Comparison of ENCODE assay signal across 8 cellular contexts in genomic region chr6:154039231-154039842, GRCh38. TPM values are rescaled to one million over a fixed set of nuclear protein-coding genes. Genes with fewer than 3 reads are reported as not detected.
DNase-seq lines count a peak whose midpoint lies in the region; ATAC-seq, FAIRE-seq and TF ChIP-seq lines count a peak whose summit lies in the region.

Gene OPRM1, plus strand, starts transcription at chr6:154039240. Its CDS starts 305 bp downstream, at chr6:154039545.

- 2 to 8% methylated on average over 12 to 38 of the region's 38 CpGs for WGBS in testis, 2 donors
- WGBS in lower leg skin, 2 donors, result 3 to 8% methylated on average over 29 to 34 of the region's 38 CpGs

- H3K27ac ChIP-seq in DND-41 (ENCODE audit: low read length), result no peak within 1 kb of the TSS
- peak within 1 kb of the TSS; percentile 55 for H3K27ac ChIP-seq in angular gyrus (ENCODE audit: low read depth, low read length)
- H3K27ac ChIP-seq in kidney (ENCODE audit: low read depth in 2 of 2, low read length in 2 of 2), result no peak within 1 kb of the TSS
- no peak within 1 kb of the TSS for H3K27ac ChIP-seq in testis

- H3K36me3 ChIP-seq in DND-41 (ENCODE audit: insufficient read depth, low read length) (no peaks in the 10 kb centered on the region), kidney (ENCODE audit: control insufficient read depth in 1 of 2, insufficient read depth in 2 of 2, low read length in 2 of 2) (no peaks in the 10 kb centered on the region), testis (ENCODE audit: low read depth, missing control alignments) (no peaks in the 10 kb centered on the region)

- no peak within 1 kb of the TSS for H2AFZ ChIP-seq in DND-41 (ENCODE audit: low read depth, low read length)

- H3K9me3 ChIP-seq in DND-41 (ENCODE audit: insufficient read depth, low read length, severe bottlenecking) (no peaks in the 10 kb centered on the region), kidney (ENCODE audit: control insufficient read depth in 1 of 2, low read length in 2 of 2) (no peaks in the 10 kb centered on the region), testis (no peaks in the 10 kb centered on the region)

- H3K4me1 ChIP-seq in DND-41 (ENCODE audit: insufficient read depth, low read length), result no peaks in the 10 kb centered on the region
- no peaks in the 10 kb centered on the region for H3K4me1 ChIP-seq in kidney (ENCODE audit: control insufficient read depth in 1 of 2, insufficient read depth in 1 of 2, low read depth in 1 of 2, low read length in 2 of 2)
- H3K4me1 ChIP-seq in testis, result no peaks in the 10 kb centered on the region

- no peak within 1 kb of the TSS for H3K9ac ChIP-seq in DND-41 (ENCODE audit: low read depth, low read length)
- H3K9ac ChIP-seq in kidney (ENCODE audit: low read length in 2 of 2), result no peak within 1 kb of the TSS

- H3K4me2 ChIP-seq in DND-41 (ENCODE audit: insufficient read depth, low read length), result no peak within 1 kb of the TSS

- intact Hi-C loops in kidney (cut with DNase I), result no loop called here
- intact Hi-C loops in testis (cut with DNase I; ENCODE audit: low total_unique reads), result no loop called here
- intact Hi-C loops in lower leg skin (cut with DNase I; ENCODE audit: low total_unique reads), result no loop called here

- TF ChIP-seq CTCF in DND-41 (IDR thresholded peaks at IDR 0.05; ENCODE audit: borderline replicate concordance, extremely low read depth, low read length, poor library complexity, severe bottlenecking), result no peak
- TF ChIP-seq CTCF in kidney (IDR thresholded peaks at IDR 0.05; ENCODE audit: borderline replicate concordance, extremely low read depth, insufficient read depth), result no peak
- no peak for TF ChIP-seq CTCF in testis (IDR thresholded peaks at IDR 0.05)
- TF ChIP-seq CTCF in lower leg skin (IDR thresholded peaks at IDR 0.05), result no peak

- no peak for FAIRE-seq in kidney (lab: Jason Lieb, UNC)

- TF ChIP-seq POLR2A in testis (IDR thresholded peaks at IDR 0.05) (no peak), lower leg skin (IDR thresholded peaks at IDR 0.05) (no peak)

- H3K79me2 ChIP-seq in DND-41 (ENCODE audit: insufficient read depth, low read length), result no peaks in the 10 kb centered on the region

- no peaks in the 10 kb centered on the region for H3K27me3 ChIP-seq in DND-41 (ENCODE audit: insufficient read depth, low read length, poor library complexity)
- H3K27me3 ChIP-seq in testis, result no peaks in the 10 kb centered on the region

- no peaks in the 10 kb centered on the region for H4K20me1 ChIP-seq in DND-41 (ENCODE audit: insufficient read depth, low read length)

- ATAC-seq in DND-41 (ENCODE audit: insufficient read depth, low read depth) (peak; percentile 71), HG02970 (IDR thresholded peaks at IDR 0.05; ENCODE audit: low FRiP score, unreplicated experiment) (no peak)

- H3K4me3 ChIP-seq in DND-41 (ENCODE audit: low read depth in 1 of 2, low read length in 2 of 2) (no peak within 1 kb of the TSS), kidney (ENCODE audit: low read length in 2 of 2) (no peak within 1 kb of the TSS), testis (no peak within 1 kb of the TSS), lower leg skin (ENCODE audit: low read depth, poor library complexity, severe bottlenecking) (no peak within 1 kb of the TSS)

- DNase-seq in DND-41 (peak; percentile 26), HT1080 (ENCODE audit: low read depth) (peak; percentile 52), kidney (peak; percentile 70), testis (peak; percentile 77), lower leg skin (ENCODE audit: low spot score in 2 of 2) (no peak), NCI-H1092 (lab: John Stamatoyannopoulos, UW) (no peak)

RNA-seq across cellular contexts. Expression of gene OPRM1, which starts in this region (rescaled TPM):
- not detected in 2 replicates for total RNA-seq in HT1080 (2014; rRNA removed; shearing (Covaris generic))
- not detected in 2 replicates for polyA plus RNA-seq in HT1080 (2015; cell fraction: cytosol; rRNA removed)
- polyA plus RNA-seq in HT1080 (2015; cell fraction: nucleus; rRNA removed), result not detected in 2 replicates
- total RNA-seq in kidney (not detected), testis (1 to 10 TPM; 1.1 to 4.0 TPM), lower leg skin (not detected)
- polyA plus RNA-seq in kidney (ENCODE audit: insufficient read depth, low read depth, low replicate concordance) (not detected), testis (ENCODE audit: insufficient read depth, low read depth, low replicate concordance) (8.7 TPM)

Comparison
In these comparisons a context has a peak if more than half of its experiments do, and no peak if none do; other contexts are left out.
1. Peak in DNase-seq in HT1080; RNA of the gene not detected or under 1 TPM.
2. Peak in DNase-seq in kidney; RNA of the gene not detected or under 1 TPM.
3. DNase-seq: peak in DND-41 (single experiment) and testis (single experiment); none in lower leg skin (0 of 2) and NCI-H1092 (single experiment).